Comparison of ENCODE assay signal across 16 cellular contexts in genomic region chr10:104548090-104548489, GRCh38.
DNase-seq lines count a peak whose midpoint lies in the region; ATAC-seq, FAIRE-seq and TF ChIP-seq lines count a peak whose summit lies in the region.
"Had no signal": no experiment of that assay in that cellular context is flagged by ENCODE, and none has a peak within 500 bp of the region (broad histone marks: within the 10 kb centered on the region; RNA-seq: fewer than 3 reads in every experiment).

No MANE protein-coding gene starts in this region.

- H2AFZ ChIP-seq in HepG2 (ENCODE audit: low read length): no peak overlapping the region
- H2AFZ ChIP-seq in hepatocyte: no peak overlapping the region

- H3K79me2 ChIP-seq in HepG2 (ENCODE audit: insufficient read depth, low read length) (no peaks in the 10 kb centered on the region), hepatocyte (no peaks in the 10 kb centered on the region)

- TF ChIP-seq EP300 in HepG2 (IDR thresholded peaks at IDR 0.05; ENCODE audit: low read depth in 2 of 2, low read length in 2 of 2) (no peak), HepG2 (CRISPR knock-in tag; IDR thresholded peaks at IDR 0.05; ENCODE audit: borderline replicate concordance) (no peak), gastroesophageal sphincter (IDR thresholded peaks at IDR 0.05) (no peak)

- in situ Hi-C loops in HepG2 (cut with HindIII; ENCODE audit: extremely low pct_ligation_motif_present, low pct_unique_long_range_greater_than_20kb): no loop called here
- in situ Hi-C loops in astrocyte of the cerebellum (cut with HindIII; ENCODE audit: low sequenced_read_pairs): no loop called here

- ATAC-seq in HepG2: no peak
- no peak for ATAC-seq in right lobe of liver
- ATAC-seq in upper lobe of right lung: no peak
- ATAC-seq in gastroesophageal sphincter: no peak
- ATAC-seq: activated CD4-positive, CD25-positive, alpha-beta regulatory T cell treated with anti-CD3 and anti-CD28 coated beads, Interleukin-2, amount 50 U/mL, for 24 hours had no signal

- intact Hi-C loops in HepG2 (cut with micrococcal nuclease; ENCODE audit: unreplicated experiment): no loop called here
- intact Hi-C loops in right lobe of liver (cut with DNase I): no loop called here
- intact Hi-C loops in upper lobe of right lung (cut with DNase I): no loop called here

- H3K9ac ChIP-seq in HepG2 (ENCODE audit: insufficient read depth, low read depth, low read length): no peak overlapping the region

- CTCF ChIA-PET in HepG2 (lab: Yijun Ruan, JAX; ENCODE audit: low intra/inter-chr PET ratio, low total read pairs): no interaction called here

- POLR2A ChIA-PET in HepG2 (lab: Yijun Ruan, JAX): no interaction called here

- H3K36me3 ChIP-seq in HepG2 (replicated peaks in 1 of 2; ENCODE audit: control insufficient read depth in 1 of 2, insufficient read depth in 2 of 2, low read length in 2 of 2): no peaks in the 10 kb centered on the region
- H3K36me3 ChIP-seq in right lobe of liver: no peaks in the 10 kb centered on the region
- H3K36me3 ChIP-seq in hepatocyte (replicated peaks; ENCODE audit: insufficient read depth, low read depth): no peaks in the 10 kb centered on the region
- no peaks in the 10 kb centered on the region for H3K36me3 ChIP-seq in upper lobe of right lung
- H3K36me3 ChIP-seq in gastroesophageal sphincter: no peaks in the 10 kb centered on the region
- H3K36me3 ChIP-seq in effector memory CD4-positive, alpha-beta T cell (ENCODE audit: control insufficient read depth, insufficient read depth, low read length): no peaks in the 10 kb centered on the region

- BruUV-seq in HepG2 (replicated peaks; lab: Mats Ljungman, UMichigan): no TSS peak

- H4K20me1 ChIP-seq in HepG2 (ENCODE audit: insufficient read depth, low read length) (no peaks in the 10 kb centered on the region), hepatocyte (ENCODE audit: insufficient read depth, poor library complexity, severe bottlenecking) (no peaks in the 10 kb centered on the region)

- TF ChIP-seq POLR2A in HepG2 (IDR thresholded peaks at IDR 0.05; ENCODE audit: insufficient read depth in 1 of 2, low read depth in 2 of 2, low read length in 2 of 2) (no peak), right lobe of liver (IDR thresholded peaks at IDR 0.05) (no peak), gastroesophageal sphincter (IDR thresholded peaks at IDR 0.05) (no peak)

- H3K4me2 ChIP-seq in HepG2 (ENCODE audit: low read depth, low read length): no peak overlapping the region
- no peak overlapping the region for H3K4me2 ChIP-seq in hepatocyte

- H3K4me3 ChIP-seq in HepG2 (replicated peaks in 1 of 3; ENCODE audit: insufficient read depth in 1 of 3, low read depth in 2 of 3, low read length in 3 of 3): no peak overlapping the region
- H3K4me3 ChIP-seq in right lobe of liver: no peak overlapping the region
- H3K4me3 ChIP-seq in astrocyte of the cerebellum (ENCODE audit: low read depth, low read length): no peak overlapping the region
- H3K4me3 ChIP-seq in hepatocyte: no peak overlapping the region
- H3K4me3 ChIP-seq in upper lobe of right lung: no peak overlapping the region
- H3K4me3 ChIP-seq in gastroesophageal sphincter: no peak overlapping the region
- no peak overlapping the region for H3K4me3 ChIP-seq in effector memory CD4-positive, alpha-beta T cell (ENCODE audit: insufficient read depth, low read depth, low read length, poor library complexity, severe bottlenecking)

- TF ChIP-seq CTCF in HepG2 (CRISPR knock-in tag; IDR thresholded peaks at IDR 0.05): no peak
- TF ChIP-seq CTCF in right lobe of liver (IDR thresholded peaks at IDR 0.05): no peak
- TF ChIP-seq CTCF in astrocyte of the cerebellum (IDR thresholded peaks at IDR 0.05; ENCODE audit: low read depth, low read length, missing control alignments): no peak
- no peak for TF ChIP-seq CTCF in hepatocyte (IDR thresholded peaks at IDR 0.05; ENCODE audit: poor library complexity)
- TF ChIP-seq CTCF in upper lobe of right lung (IDR thresholded peaks at IDR 0.05): no peak
- no peak for TF ChIP-seq CTCF in gastroesophageal sphincter (IDR thresholded peaks at IDR 0.05)

- 38% methylated on average over 2 of the region's 2 CpGs for WGBS in HepG2 (ENCODE audit: low lambda C conversion rate)
- WGBS in right lobe of liver (ENCODE audit: insufficient coverage, low coverage, low lambda C conversion rate, missing lambda C conversion rate): 41% methylated on average over 2 of the region's 2 CpGs
- WGBS in hepatocyte (ENCODE audit: low lambda C conversion rate, missing lambda C conversion rate): 62% methylated on average over 2 of the region's 2 CpGs
- 52% methylated on average over 2 of the region's 2 CpGs; no CpG with 5 or more reads in 1 of the 2 donors for WGBS in gastroesophageal sphincter (ENCODE audit: low coverage in 1 of 2), 2 donors

- DNase-seq in HepG2 (ENCODE audit: low spot score): no peak
- no peak for DNase-seq in right lobe of liver
- peak; percentile 8 for DNase-seq in astrocyte of the cerebellum (ENCODE audit: low read depth)
- peak; percentile 35 for DNase-seq in hepatocyte (ENCODE audit: low spot score)
- no peak for DNase-seq in COR-L47 (lab: John Stamatoyannopoulos, UW)
- DNase-seq in upper lobe of right lung: no peak
- no peak for DNase-seq in effector memory CD4-positive, alpha-beta T cell
- DNase-seq: activated naive CD8-positive, alpha-beta T cell treated with anti-CD3 and anti-CD28 coated beads for 36 hours; cortex of kidney; DMS 273 treated with DMSO at 0.1 percent for 48 hours; midbrain; NCI-H1092 treated with DMSO at 0.1 percent for 48 hours; NCI-H2227 treated with DMSO at 0.1 percent for 48 hours; SW 1271 had no signal

- no peaks in the 10 kb centered on the region for H3K9me2 ChIP-seq in hepatocyte (replicated peaks; ENCODE audit: insufficient read depth)

- H3K27me3 ChIP-seq in HepG2 (ENCODE audit: control insufficient read depth in 1 of 2, insufficient read depth in 2 of 2, low read length in 2 of 2) (no peaks in the 10 kb centered on the region), right lobe of liver (no peaks in the 10 kb centered on the region), hepatocyte (no peaks in the 10 kb centered on the region), upper lobe of right lung (peaks cover 12% of the 10 kb centered on the region), gastroesophageal sphincter (peaks cover 4% of the 10 kb centered on the region)
- no peaks in the 10 kb centered on the region for H3K27me3 ChIP-seq in effector memory CD4-positive, alpha-beta T cell (replicated peaks; ENCODE audit: control insufficient read depth, insufficient read depth, low read length, poor library complexity, severe bottlenecking)

- H3K4me1 ChIP-seq in HepG2 (ENCODE audit: insufficient read depth, low read length): no peaks in the 10 kb centered on the region
- H3K4me1 ChIP-seq in right lobe of liver: no peaks in the 10 kb centered on the region
- H3K4me1 ChIP-seq in hepatocyte (ENCODE audit: insufficient read depth): no peaks in the 10 kb centered on the region
- H3K4me1 ChIP-seq in upper lobe of right lung: no peaks in the 10 kb centered on the region
- no peaks in the 10 kb centered on the region for H3K4me1 ChIP-seq in gastroesophageal sphincter
- H3K4me1 ChIP-seq in effector memory CD4-positive, alpha-beta T cell (ENCODE audit: control insufficient read depth, insufficient read depth, low read length, poor library complexity, severe bottlenecking): no peaks in the 10 kb centered on the region

- FAIRE-seq in HepG2 (lab: Jason Lieb, UNC): no peak

- no peak for TF ChIP-seq RAD21 in HepG2 (CRISPR knock-in tag; IDR thresholded peaks at IDR 0.05)

- H3K9me3 ChIP-seq in HepG2 (ENCODE audit: low read length): no peaks in the 10 kb centered on the region
- H3K9me3 ChIP-seq in right lobe of liver: no peaks in the 10 kb centered on the region
- no peaks in the 10 kb centered on the region for H3K9me3 ChIP-seq in hepatocyte (ENCODE audit: low read depth)
- H3K9me3 ChIP-seq in upper lobe of right lung: no peaks in the 10 kb centered on the region
- H3K9me3 ChIP-seq in gastroesophageal sphincter: no peaks in the 10 kb centered on the region
- no peaks in the 10 kb centered on the region for H3K9me3 ChIP-seq in effector memory CD4-positive, alpha-beta T cell (ENCODE audit: control insufficient read depth, low read length)

- H3K27ac ChIP-seq in HepG2 (ENCODE audit: extremely low read length, insufficient read depth, low read length) (no peak overlapping the region), right lobe of liver (no peak overlapping the region), hepatocyte (no peak overlapping the region), upper lobe of right lung (no peak overlapping the region), gastroesophageal sphincter (no peak overlapping the region)
- no peak overlapping the region for H3K27ac ChIP-seq in effector memory CD4-positive, alpha-beta T cell (ENCODE audit: insufficient read depth, low read length, poor library complexity, severe bottlenecking)

TF ChIP-seq in HepG2, 621 proteins besides CTCF, POLR2A, EP300 and RAD21 (continues in another document):
- TF ChIP-seq ADNP (CRISPR knock-in tag; IDR thresholded peaks at IDR 0.05) (no peak), EHMT2 (IDR thresholded peaks at IDR 0.05; ENCODE audit: borderline replicate concordance, low read depth, low read length) (no peak), ZNF891 (CRISPR knock-in tag; IDR thresholded peaks at IDR 0.05) (no peak), RBM39 (IDR thresholded peaks at IDR 0.05; ENCODE audit: low read depth, low read length, poor library complexity, severe bottlenecking) (no peak), NRL (CRISPR knock-in tag; IDR thresholded peaks at IDR 0.05; ENCODE audit: borderline replicate concordance) (no peak), ZNF678 (CRISPR knock-in tag; IDR thresholded peaks at IDR 0.05) (no peak), POLR2G (IDR thresholded peaks at IDR 0.05; ENCODE audit: low read depth, low read length) (no peak), SIX1 (CRISPR knock-in tag; IDR thresholded peaks at IDR 0.05; ENCODE audit: borderline replicate concordance) (no peak), MIER2 (CRISPR knock-in tag; IDR thresholded peaks at IDR 0.05) (peak; percentile 91)

Comparison
In these comparisons a context has a peak if more than half of its experiments do, and no peak if none do; other contexts are left out.
1. DNase-seq: peak in astrocyte of the cerebellum (single experiment) and hepatocyte (single experiment); none in HepG2 (single experiment), right lobe of liver (0 of 3), COR-L47 (single experiment), upper lobe of right lung (single experiment) and effector memory CD4-positive, alpha-beta T cell (0 of 3).